ENCODE assay signal across 12 cellular contexts in genomic region chr3:139745831-139746230, GRCh38.
DNase-seq lines count a peak whose midpoint lies in the region; TF ChIP-seq lines count a peak whose summit lies in the region.
"Had no signal": no experiment of that assay in that cellular context is flagged by ENCODE, and none has a peak within 500 bp of the region (broad histone marks: within the 10 kb centered on the region; RNA-seq: fewer than 3 reads in every experiment).

No MANE protein-coding gene starts in this region.

- no peak overlapping the region for H3K27ac ChIP-seq in breast epithelium
- H3K27ac ChIP-seq: A549, testis had no signal

- H3K4me3 ChIP-seq in breast epithelium = no peak overlapping the region
- no peak overlapping the region for H3K4me3 ChIP-seq in fibroblast of the aortic adventitia (ENCODE audit: low read depth, low read length)
- H3K4me3 ChIP-seq: A549, testis had no signal

- DNase-seq in MCF 10A (ENCODE audit: unreplicated experiment) (peak; percentile 41), breast epithelium (ENCODE audit: low spot score in 2 of 2) (no peak), SW480 (ENCODE audit: low spot score) (peak; percentile 45), fibroblast of the aortic adventitia (ENCODE audit: low read depth) (peak; percentile 17), stromal cell of bone marrow (ENCODE audit: low read depth) (peak; percentile 50), SHP77 treated with DMSO at 0.1 percent for 48 hours (lab: John Stamatoyannopoulos, UW) (no peak), AML-193 (lab: John Stamatoyannopoulos, UW) (no peak)
- DNase-seq in activated CD4-positive, alpha-beta T cell treated with anti-CD3 and anti-CD28 coated beads, Interleukin-2, amount 10 ng/mL, durations not matched to agents 7 days and 5 days = no peak
- DNase-seq: hypothalamus, testis had no signal

- H3K4me1 Mint-ChIP-seq in MCF 10A (ENCODE audit: insufficient read depth, unreplicated experiment) = no peaks in the 10 kb centered on the region
- no peaks in the 10 kb centered on the region for H3K4me1 Mint-ChIP-seq in activated CD4-positive, alpha-beta T cell treated with anti-CD3 and anti-CD28 coated beads, Interleukin-2, amount 10 ng/mL, durations not matched to agents 7 days and 5 days
- H3K4me1 Mint-ChIP-seq: activated naive CD4-positive, alpha-beta T cell treated with anti-CD3 and anti-CD28 coated beads, Interleukin-2, amount 50 U/mL, for 24 hours had no signal

- H3K27me3 Mint-ChIP-seq in MCF 10A (ENCODE audit: insufficient read depth, unreplicated experiment) = peaks cover 10% of the 10 kb centered on the region
- H3K27me3 Mint-ChIP-seq in activated CD4-positive, alpha-beta T cell treated with anti-CD3 and anti-CD28 coated beads, Interleukin-2, amount 10 ng/mL, durations not matched to agents 7 days and 5 days = peaks cover 11% of the 10 kb centered on the region

- no peaks in the 10 kb centered on the region for H3K4me1 ChIP-seq in breast epithelium
- H3K4me1 ChIP-seq: A549, testis had no signal

- no peaks in the 10 kb centered on the region for H3K27me3 ChIP-seq in breast epithelium
- H3K27me3 ChIP-seq: testis had no signal

- H3K36me3 ChIP-seq in breast epithelium = no peaks in the 10 kb centered on the region

- H3K9me3 Mint-ChIP-seq in MCF 10A (ENCODE audit: unreplicated experiment) = no peaks in the 10 kb centered on the region
- peaks cover 5% of the 10 kb centered on the region for H3K9me3 Mint-ChIP-seq in activated CD4-positive, alpha-beta T cell treated with anti-CD3 and anti-CD28 coated beads, Interleukin-2, amount 10 ng/mL, durations not matched to agents 7 days and 5 days

- TF ChIP-seq CTCF in MCF 10A (IDR thresholded peaks at IDR 0.05; ENCODE audit: unreplicated experiment) = no peak
- no peak for TF ChIP-seq CTCF in breast epithelium (IDR thresholded peaks at IDR 0.05)
- no peak for TF ChIP-seq CTCF in fibroblast of the aortic adventitia (IDR thresholded peaks at IDR 0.05; ENCODE audit: insufficient read depth, low read length)

- H3K36me3 Mint-ChIP-seq in MCF 10A (ENCODE audit: insufficient read depth, unreplicated experiment) = no peaks in the 10 kb centered on the region
- H3K36me3 Mint-ChIP-seq in activated CD4-positive, alpha-beta T cell treated with anti-CD3 and anti-CD28 coated beads, Interleukin-2, amount 10 ng/mL, durations not matched to agents 7 days and 5 days (ENCODE audit: low read depth) = no peaks in the 10 kb centered on the region
- H3K36me3 Mint-ChIP-seq: activated naive CD4-positive, alpha-beta T cell treated with anti-CD3 and anti-CD28 coated beads, Interleukin-2, amount 50 U/mL, for 24 hours had no signal

- peaks cover 0 to 7% of the 10 kb centered on the region in 2 donors for H3K9me3 ChIP-seq in breast epithelium
- H3K9me3 ChIP-seq: A549, testis had no signal

- CTCF ChIA-PET in MCF 10A (lab: Yijun Ruan, JAX) = interaction anchor here (1.1 to 1.2 kb wide), 2 partner anchors 28 to 1254 kb away, joined by 3 read pairs; no protein-coding TSS in a partner anchor
- CTCF ChIA-PET in activated CD4-positive, alpha-beta T cell treated with anti-CD3 and anti-CD28 coated beads, Interleukin-2, amount 10 ng/mL, durations not matched to agents 7 days and 5 days (lab: Charles Lee) = no interaction called here

- H3K27ac Mint-ChIP-seq in MCF 10A (ENCODE audit: low read depth, unreplicated experiment) = no peak overlapping the region
- no peak overlapping the region for H3K27ac Mint-ChIP-seq in activated CD4-positive, alpha-beta T cell treated with anti-CD3 and anti-CD28 coated beads, Interleukin-2, amount 10 ng/mL, durations not matched to agents 7 days and 5 days
- H3K27ac Mint-ChIP-seq: activated naive CD4-positive, alpha-beta T cell treated with anti-CD3 and anti-CD28 coated beads, Interleukin-2, amount 50 U/mL, for 24 hours had no signal

- intact Hi-C loops in MCF 10A (cut with micrococcal nuclease) = no loop called here
- intact Hi-C loops in breast epithelium (cut with DNase I; ENCODE audit: low total_unique reads) = no loop called here

- POLR2A ChIA-PET in MCF 10A (lab: Yijun Ruan, JAX) = no interaction called here
- POLR2A ChIA-PET in activated CD4-positive, alpha-beta T cell treated with anti-CD3 and anti-CD28 coated beads, Interleukin-2, amount 10 ng/mL, durations not matched to agents 7 days and 5 days (lab: Charles Lee) = no interaction called here

- no peak overlapping the region for H3K4me3 Mint-ChIP-seq in MCF 10A (ENCODE audit: unreplicated experiment)
- H3K4me3 Mint-ChIP-seq in activated CD4-positive, alpha-beta T cell treated with anti-CD3 and anti-CD28 coated beads, Interleukin-2, amount 10 ng/mL, durations not matched to agents 7 days and 5 days = no peak overlapping the region
- H3K4me3 Mint-ChIP-seq: activated naive CD4-positive, alpha-beta T cell treated with anti-CD3 and anti-CD28 coated beads, Interleukin-2, amount 50 U/mL, for 24 hours had no signal

- no peak for TF ChIP-seq POLR2A in breast epithelium (IDR thresholded peaks at IDR 0.05)

- BruUV-seq in MCF 10A (replicated peaks; lab: Mats Ljungman, UMichigan) = no TSS peak

Comparison
In these comparisons a context has a peak if more than half of its experiments do, and no peak if none do; other contexts are left out.
1. DNase-seq: peak in MCF 10A (single experiment), SW480 (single experiment), fibroblast of the aortic adventitia (single experiment) and stromal cell of bone marrow (single experiment); none in breast epithelium (0 of 2), activated CD4-positive, alpha-beta T cell treated with anti-CD3 and anti-CD28 coated beads, Interleukin-2, amount 10 ng/mL, durations not matched to agents 7 days and 5 days (single experiment), SHP77 treated with DMSO at 0.1 percent for 48 hours (single experiment) and AML-193 (0 of 2).